8 cellular contexts compared by ENCODE assay signal in the genomic region with DNA sequence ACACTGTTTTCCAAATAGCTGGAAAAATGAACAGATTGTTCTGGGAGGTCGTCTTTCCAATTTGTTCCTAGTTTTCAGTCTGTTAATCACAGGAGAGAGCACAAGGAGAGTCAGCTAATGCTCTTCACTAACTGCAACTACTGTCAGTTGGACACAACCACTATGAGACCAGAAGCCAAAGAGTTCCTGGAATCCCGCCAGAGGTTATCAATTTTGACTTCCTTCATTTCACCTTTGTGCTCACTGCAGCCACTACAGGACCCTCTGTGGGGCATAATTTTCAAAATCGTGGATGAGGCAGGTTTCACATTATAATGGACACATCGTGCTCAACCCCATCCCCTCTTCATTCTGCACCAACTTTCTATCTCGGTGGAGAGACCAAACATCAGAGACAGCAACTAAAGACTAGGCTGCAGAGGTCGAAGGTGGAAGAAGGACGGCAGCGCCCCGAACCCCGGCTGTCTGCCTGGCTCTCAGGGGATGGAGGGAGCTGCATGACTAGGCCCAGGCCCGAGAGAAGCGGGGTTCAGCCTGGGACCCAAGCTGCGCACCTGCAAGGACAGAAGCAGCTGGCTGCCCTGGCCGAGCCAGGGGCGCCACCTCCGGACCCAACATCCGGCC. TPM values are rescaled to one million over a fixed set of nuclear protein-coding genes. Genes with fewer than 3 reads are reported as not detected.
DNase-seq lines count a peak whose midpoint lies in the region; ATAC-seq, FAIRE-seq and TF ChIP-seq lines count a peak whose summit lies in the region.

No MANE protein-coding gene starts in this region.

- peak overlapping the region; percentile 62 for H3K27ac Mint-ChIP-seq in activated CD4-positive, alpha-beta memory T cell treated with anti-CD3 and anti-CD28 coated beads for 36 hours

- H3K27me3 ChIP-seq in H7 (ENCODE audit: control insufficient read depth, insufficient read depth, low read length) = no peaks in the 10 kb centered on the region
- no peaks in the 10 kb centered on the region for H3K27me3 ChIP-seq in iPS DF 6.9 (ENCODE audit: control insufficient read depth, insufficient read depth, low read length)
- no peaks in the 10 kb centered on the region for H3K27me3 ChIP-seq in stomach smooth muscle (ENCODE audit: control insufficient read depth in 1 of 2, insufficient read depth in 2 of 2, low read length in 2 of 2)

- H3K4me3 ChIP-seq in A549 (peak overlapping the region; percentile 96), H7 (ENCODE audit: insufficient read depth, low read depth, low read length) (peak overlapping the region; percentile 97), iPS DF 6.9 (ENCODE audit: low read length) (peak overlapping the region; percentile 87), stomach smooth muscle (ENCODE audit: low read length in 2 of 2) (peak overlapping the region; percentile 86 to 96)

- H3K27ac ChIP-seq in A549 (peak overlapping the region; percentile 99 to 100), iPS DF 6.9 (ENCODE audit: low read length) (no peak overlapping the region), stomach smooth muscle (ENCODE audit: low read length) (peak overlapping the region; percentile 89)

- peaks cover 15% of the 10 kb centered on the region for H3K36me3 Mint-ChIP-seq in activated CD4-positive, alpha-beta memory T cell treated with anti-CD3 and anti-CD28 coated beads for 36 hours

- H3K9me3 ChIP-seq in A549 (no peaks in the 10 kb centered on the region), iPS DF 6.9 (ENCODE audit: control insufficient read depth, insufficient read depth, low read length) (no peaks in the 10 kb centered on the region), stomach smooth muscle (ENCODE audit: control insufficient read depth in 2 of 2, low read length in 2 of 2) (no peaks in the 10 kb centered on the region)

- no peak for TF ChIP-seq EP300 in A549 (IDR thresholded peaks at IDR 0.05)

- ATAC-seq in A549 = no peak

- intact Hi-C loops in activated CD4-positive, alpha-beta memory T cell treated with anti-CD3 and anti-CD28 coated beads for 36 hours (cut with micrococcal nuclease) = loop anchor here (5.0 to 10.0 kb wide), 5 partner anchors 86 to 1918 kb away; a partner anchor contains a TSS

- TF ChIP-seq CTCF in A549 (IDR thresholded peaks at IDR 0.05) = no peak

- POLR2A ChIA-PET in A549 (lab: Yijun Ruan, JAX) = interaction anchor here (1.2 to 1.4 kb wide), 4 partner anchors 8 to 106 kb away, joined by 4 to 6 read pairs (median 5); a partner anchor contains a TSS
- POLR2A ChIA-PET in activated CD4-positive, alpha-beta memory T cell treated with anti-CD3 and anti-CD28 coated beads for 36 hours (lab: Charles Lee) = interaction anchor here (0.9 to 2.9 kb wide), 8 partner anchors 12 to 289 kb away, joined by 3 to 21 read pairs (median 10); a partner anchor contains a TSS

- TF ChIP-seq POLR2A in A549 (IDR thresholded peaks at IDR 0.05; ENCODE audit: low read length) = no peak

- WGBS in A549 (ENCODE audit: missing lambda C conversion rate) = 2% methylated on average over 8 of the region's 17 CpGs
- WGBS in iPS DF 6.9 (ENCODE audit: insufficient coverage, insufficient read length) = no CpG with 5 or more reads among the region's 17 CpGs

- CTCF ChIA-PET in A549 (lab: Yijun Ruan, JAX) = interaction anchor here (0.7 to 2.6 kb wide), 6 partner anchors 8 to 181 kb away, joined by 3 to 16 read pairs (median 6); no protein-coding TSS in a partner anchor
- CTCF ChIA-PET in activated CD4-positive, alpha-beta memory T cell treated with anti-CD3 and anti-CD28 coated beads for 36 hours (lab: Charles Lee) = interaction anchor here (0.8 to 9.2 kb wide), 12 partner anchors 8 to 256 kb away, joined by 3 to 138 read pairs (median 6); no protein-coding TSS in a partner anchor

- H3K36me3 ChIP-seq in H7 (replicated peaks; ENCODE audit: control insufficient read depth, insufficient read depth, low read length) = peaks cover 15% of the 10 kb centered on the region
- peaks cover 14% of the 10 kb centered on the region for H3K36me3 ChIP-seq in iPS DF 6.9 (ENCODE audit: control insufficient read depth, insufficient read depth, low read length)
- H3K36me3 ChIP-seq in stomach smooth muscle (ENCODE audit: control insufficient read depth in 2 of 2, insufficient read depth in 2 of 2, low read length in 2 of 2) = peaks cover 9 to 11% of the 10 kb centered on the region in 2 donors

- H3K4me1 ChIP-seq in A549 (peaks cover 32% of the 10 kb centered on the region; the same call in 2 of the 3 replicates), iPS DF 6.9 (ENCODE audit: control insufficient read depth, insufficient read depth, low read length) (peaks cover 3% of the 10 kb centered on the region; the same call in 1 of the 2 replicates), stomach smooth muscle (ENCODE audit: control insufficient read depth, insufficient read depth, low read length) (peaks cover 57% of the 10 kb centered on the region)

- DNase-seq in A549 (ENCODE audit: low read depth in 1 of 2, low spot score in 1 of 2) = no peak
- DNase-seq in H7 = no peak
- no peak for DNase-seq in activated CD4-positive, alpha-beta memory T cell treated with anti-CD3 and anti-CD28 coated beads for 36 hours
- no peak for DNase-seq in iPS DF 6.9 (ENCODE audit: low read depth, low spot score)
- no peak for DNase-seq in HCEC 1CT
- no peak for DNase-seq in HuH-7 (ENCODE audit: low spot score)
- no peak for DNase-seq in activated CD4-positive, alpha-beta T cell treated with anti-CD3 and anti-CD28 coated beads, Interleukin-2, amount 50 U/mL, for 4 hours

- peak overlapping the region; percentile 84 to 89 for H3K9ac ChIP-seq in stomach smooth muscle (ENCODE audit: low read length in 2 of 2)

- no peaks in the 10 kb centered on the region for H3K9me3 Mint-ChIP-seq in activated CD4-positive, alpha-beta memory T cell treated with anti-CD3 and anti-CD28 coated beads for 36 hours

- no peaks in the 10 kb centered on the region for H3K27me3 Mint-ChIP-seq in activated CD4-positive, alpha-beta memory T cell treated with anti-CD3 and anti-CD28 coated beads for 36 hours

- peak overlapping the region; percentile 97 for H3K4me3 Mint-ChIP-seq in activated CD4-positive, alpha-beta memory T cell treated with anti-CD3 and anti-CD28 coated beads for 36 hours

- peak overlapping the region; percentile 89 for H3K4me2 ChIP-seq in A549

- no peak for TF ChIP-seq RAD21 in A549 (conservative IDR thresholded peaks at IDR 0.05 in 1 of 2, IDR thresholded peaks at IDR 0.05 in 1 of 2)

- no peak for FAIRE-seq in A549 (lab: Jason Lieb, UNC)

- H3K4me1 Mint-ChIP-seq in activated CD4-positive, alpha-beta memory T cell treated with anti-CD3 and anti-CD28 coated beads for 36 hours (ENCODE audit: low read depth) = peaks cover 60% of the 10 kb centered on the region

TF ChIP-seq in A549, 52 proteins besides CTCF, POLR2A, EP300 and RAD21 (continues in another document):
- no peak for TF ChIP-seq CHD2 (IDR thresholded peaks at IDR 0.05; ENCODE audit: low read length, partially characterized antibody)
- TF ChIP-seq HOXA7 (CRISPR knock-in tag; IDR thresholded peaks at IDR 0.05) = no peak
- TF ChIP-seq, protein P1, sequence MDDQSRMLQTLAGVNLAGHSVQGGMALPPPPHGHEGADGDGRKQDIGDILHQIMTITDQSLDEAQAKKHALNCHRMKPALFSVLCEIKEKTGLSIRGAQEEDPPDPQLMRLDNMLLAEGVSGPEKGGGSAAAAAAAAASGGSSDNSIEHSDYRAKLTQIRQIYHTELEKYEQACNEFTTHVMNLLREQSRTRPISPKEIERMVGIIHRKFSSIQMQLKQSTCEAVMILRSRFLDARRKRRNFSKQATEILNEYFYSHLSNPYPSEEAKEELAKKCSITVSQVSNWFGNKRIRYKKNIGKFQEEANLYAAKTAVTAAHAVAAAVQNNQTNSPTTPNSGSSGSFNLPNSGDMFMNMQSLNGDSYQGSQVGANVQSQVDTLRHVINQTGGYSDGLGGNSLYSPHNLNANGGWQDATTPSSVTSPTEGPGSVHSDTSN (IDR thresholded peaks at IDR 0.05) = no peak
- TF ChIP-seq, protein P2, sequence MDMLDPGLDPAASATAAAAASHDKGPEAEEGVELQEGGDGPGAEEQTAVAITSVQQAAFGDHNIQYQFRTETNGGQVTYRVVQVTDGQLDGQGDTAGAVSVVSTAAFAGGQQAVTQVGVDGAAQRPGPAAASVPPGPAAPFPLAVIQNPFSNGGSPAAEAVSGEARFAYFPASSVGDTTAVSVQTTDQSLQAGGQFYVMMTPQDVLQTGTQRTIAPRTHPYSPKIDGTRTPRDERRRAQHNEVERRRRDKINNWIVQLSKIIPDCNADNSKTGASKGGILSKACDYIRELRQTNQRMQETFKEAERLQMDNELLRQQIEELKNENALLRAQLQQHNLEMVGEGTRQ (IDR thresholded peaks at IDR 0.05) = no peak

RNA-seq across cellular contexts. Expression of a gene that starts 0.6 kb away (rescaled TPM):
- polyA plus RNA-seq in A549 (2011; rRNA removed) (36.9 and 41.9 TPM in 2 replicates), A549 (2017; fragmentation: RNase III; extraction: RNeasy Plus Mini Kit Qiagen cat#74134 plus additional on column Dnase treatment) (18.2 to 19.3 TPM (median 18.8 TPM) in 3 replicates)
- polyA plus RNA-seq in A549 (2012; cell fraction: cytosol; rRNA removed) = 12.8 and 14.9 TPM in 2 replicates
- polyA plus RNA-seq in A549 (2012; cell fraction: nucleus; rRNA removed) = 27.6 and 30.6 TPM in 2 replicates
- 37.6 and 38.6 TPM in 2 replicates for polyA minus RNA-seq in A549 (2011; rRNA and poly(A)+ RNA removed)
- total RNA-seq in H7 (2014; rRNA removed; shearing (Covaris generic)) = 68.5 and 84.0 TPM in 2 replicates
- total RNA-seq in activated CD4-positive, alpha-beta memory T cell treated with anti-CD3 and anti-CD28 coated beads for 36 hours = 10 to 100 TPM; 28.3 to 30.9 TPM

RNA-seq across cellular contexts. Expression of a gene that starts 1.0 kb away (rescaled TPM):
- polyA plus RNA-seq in A549 (2011; rRNA removed) (7.0 and 8.0 TPM in 2 replicates), A549 (2017; fragmentation: RNase III; extraction: RNeasy Plus Mini Kit Qiagen cat#74134 plus additional on column Dnase treatment) (15.7 to 17.0 TPM (median 16.8 TPM) in 3 replicates)
- polyA plus RNA-seq in A549 (2012; cell fraction: cytosol; rRNA removed) = 15.3 and 20.7 TPM in 2 replicates
- polyA plus RNA-seq in A549 (2012; cell fraction: nucleus; rRNA removed) = 28.8 and 33.9 TPM in 2 replicates
- 6.0 and 11.2 TPM in 2 replicates for polyA minus RNA-seq in A549 (2011; rRNA and poly(A)+ RNA removed)
- total RNA-seq in H7 (2014; rRNA removed; shearing (Covaris generic)) = 41.9 and 50.9 TPM in 2 replicates
- total RNA-seq in activated CD4-positive, alpha-beta memory T cell treated with anti-CD3 and anti-CD28 coated beads for 36 hours = 10 to 100 TPM; 21.6 to 21.7 TPM

RNA-seq across cellular contexts. Expression of a gene that starts 16.5 kb away (rescaled TPM):
- 0.16 and 0.20 TPM in 2 replicates for polyA plus RNA-seq in A549 (2011; rRNA removed)
- polyA plus RNA-seq in A549 (2012; cell fraction: cytosol; rRNA removed) = 0.25 TPM in 2 replicates
- 1.1 and 1.7 TPM in 2 replicates for polyA plus RNA-seq in A549 (2012; cell fraction: nucleus; rRNA removed)
- polyA plus RNA-seq in A549 (2017; fragmentation: RNase III; extraction: RNeasy Plus Mini Kit Qiagen cat#74134 plus additional on column Dnase treatment) = 0.22 to 0.46 TPM (median 0.31 TPM) in 3 replicates
- 0.24 TPM in 1 of 2 replicates, not detected in the other for polyA minus RNA-seq in A549 (2011; rRNA and poly(A)+ RNA removed)
- total RNA-seq in H7 (2014; rRNA removed; shearing (Covaris generic)) = 0.94 and 2.2 TPM in 2 replicates
- total RNA-seq in activated CD4-positive, alpha-beta memory T cell treated with anti-CD3 and anti-CD28 coated beads for 36 hours = under 1 TPM; 0.17 to 0.76 TPM
